ENCODE assay signal across 1 cellular context in the genomic region with DNA sequence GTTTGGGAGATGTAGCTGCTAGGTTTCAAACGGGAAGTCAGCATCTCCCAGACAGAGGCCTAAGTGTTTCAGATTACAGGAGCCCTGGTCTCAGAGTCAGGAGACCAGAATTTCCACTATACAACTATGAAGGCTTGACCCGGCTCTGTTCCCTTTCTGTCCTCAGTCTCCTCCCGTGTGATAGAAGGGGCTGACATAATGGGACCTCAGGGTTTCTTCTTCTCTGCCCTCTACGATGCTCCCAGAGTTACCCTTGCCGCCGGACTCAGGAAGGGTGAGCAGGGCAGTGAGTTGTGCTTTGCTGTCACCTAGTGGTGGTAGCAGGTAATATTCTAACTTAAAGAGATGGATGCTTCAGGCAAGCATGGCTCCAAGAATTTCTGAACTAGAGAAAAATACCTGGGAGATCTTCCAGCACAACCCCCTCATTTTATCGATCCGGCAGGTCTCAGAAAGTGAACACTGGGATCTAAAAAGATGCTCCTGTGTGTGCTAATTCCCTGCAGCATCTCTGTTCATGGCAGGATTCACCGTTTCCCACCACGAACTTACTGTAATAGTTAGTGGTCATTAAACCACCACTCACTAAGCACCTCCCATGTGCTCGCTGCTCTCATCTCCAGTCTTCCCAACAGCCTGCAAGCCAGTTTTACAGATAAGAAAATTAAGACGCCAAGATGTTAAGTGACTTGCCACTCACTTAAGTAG.
A peak's percentile ranks its signal among the peaks of the same experiment; 100 is the strongest.
TF ChIP-seq lines count a peak whose summit lies in the region.

No MANE protein-coding gene starts in this region.

TF ChIP-seq in K562, 482 proteins besides CTCF, POLR2A, EP300 and RAD21 (continued from another document):
- TF ChIP-seq, protein P1, sequence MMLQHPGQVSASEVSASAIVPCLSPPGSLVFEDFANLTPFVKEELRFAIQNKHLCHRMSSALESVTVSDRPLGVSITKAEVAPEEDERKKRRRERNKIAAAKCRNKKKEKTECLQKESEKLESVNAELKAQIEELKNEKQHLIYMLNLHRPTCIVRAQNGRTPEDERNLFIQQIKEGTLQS (IDR thresholded peaks at IDR 0.05) = no peak
- TF ChIP-seq, protein P1 (CRISPR knock-in tag; conservative IDR thresholded peaks at IDR 0.05) = no peak
- TF ChIP-seq E2F8 (IDR thresholded peaks at IDR 0.05; ENCODE audit: low read depth, partially characterized antibody) (no peak), MBD2 (IDR thresholded peaks at IDR 0.05; ENCODE audit: borderline replicate concordance, low read depth) (no peak), NFIC (IDR thresholded peaks at IDR 0.05) (no peak), DEAF1 (CRISPR knock-in tag; IDR thresholded peaks at IDR 0.05) (0 out of 2 replicates have a peak, but pooled peaks have one; percentile 38), POLR2AphosphoS2 (IDR thresholded peaks at IDR 0.05; ENCODE audit: low read length) (no peak), SNRNP70 (optimal IDR thresholded peaks at IDR 0.05; ENCODE audit: low read depth, low read length) (no peak), RUNX1 (IDR thresholded peaks at IDR 0.05; ENCODE audit: low read depth) (no peak), ID3 (CRISPR knock-in tag; IDR thresholded peaks at IDR 0.05) (no peak), ID3 (tag; IDR thresholded peaks at IDR 0.05) (no peak), ZNF282 (CRISPR knock-in tag; IDR thresholded peaks at IDR 0.05) (no peak), FOXK2 (conservative IDR thresholded peaks at IDR 0.05 in 1 of 2, IDR thresholded peaks at IDR 0.05 in 1 of 2; ENCODE audit: low read depth in 2 of 2) (no peak), U2AF1 (optimal IDR thresholded peaks at IDR 0.05; ENCODE audit: low read depth, low read length) (no peak), GABPB1 (CRISPR knock-in tag; IDR thresholded peaks at IDR 0.05) (no peak), BHLHE40 (IDR thresholded peaks at IDR 0.05; ENCODE audit: low read length) (no peak), ESRRA (IDR thresholded peaks at IDR 0.05; ENCODE audit: borderline replicate concordance, low read depth) (no peak), ZBTB2 (IDR thresholded peaks at IDR 0.05) (no peak), SUPT5H (IDR thresholded peaks at IDR 0.05) (no peak), NFXL1 (CRISPR knock-in tag; IDR thresholded peaks at IDR 0.05) (no peak), NR2F6 (CRISPR knock-in tag; IDR thresholded peaks at IDR 0.05) (no peak), NELFE (IDR thresholded peaks at IDR 0.05; ENCODE audit: insufficient read depth, insufficient read length) (no peak), COPS2 (conservative IDR thresholded peaks at IDR 0.05) (no peak), DACH1 (IDR thresholded peaks at IDR 0.05; ENCODE audit: partially characterized antibody) (no peak), ZNF431 (CRISPR knock-in tag; IDR thresholded peaks at IDR 0.05) (no peak), SMC3 (conservative IDR thresholded peaks at IDR 0.05; ENCODE audit: insufficient read depth, low read depth, low read length) (peak; percentile 59), ZNF124 (CRISPR knock-in tag; IDR thresholded peaks at IDR 0.05) (no peak), STAT5A (IDR thresholded peaks at IDR 0.05; ENCODE audit: borderline replicate concordance, low read length) (no peak), KLF16 (IDR thresholded peaks at IDR 0.05) (peak; percentile 43; the same call in 1 of the 2 replicates)
- TF ChIP-seq, protein P2, sequence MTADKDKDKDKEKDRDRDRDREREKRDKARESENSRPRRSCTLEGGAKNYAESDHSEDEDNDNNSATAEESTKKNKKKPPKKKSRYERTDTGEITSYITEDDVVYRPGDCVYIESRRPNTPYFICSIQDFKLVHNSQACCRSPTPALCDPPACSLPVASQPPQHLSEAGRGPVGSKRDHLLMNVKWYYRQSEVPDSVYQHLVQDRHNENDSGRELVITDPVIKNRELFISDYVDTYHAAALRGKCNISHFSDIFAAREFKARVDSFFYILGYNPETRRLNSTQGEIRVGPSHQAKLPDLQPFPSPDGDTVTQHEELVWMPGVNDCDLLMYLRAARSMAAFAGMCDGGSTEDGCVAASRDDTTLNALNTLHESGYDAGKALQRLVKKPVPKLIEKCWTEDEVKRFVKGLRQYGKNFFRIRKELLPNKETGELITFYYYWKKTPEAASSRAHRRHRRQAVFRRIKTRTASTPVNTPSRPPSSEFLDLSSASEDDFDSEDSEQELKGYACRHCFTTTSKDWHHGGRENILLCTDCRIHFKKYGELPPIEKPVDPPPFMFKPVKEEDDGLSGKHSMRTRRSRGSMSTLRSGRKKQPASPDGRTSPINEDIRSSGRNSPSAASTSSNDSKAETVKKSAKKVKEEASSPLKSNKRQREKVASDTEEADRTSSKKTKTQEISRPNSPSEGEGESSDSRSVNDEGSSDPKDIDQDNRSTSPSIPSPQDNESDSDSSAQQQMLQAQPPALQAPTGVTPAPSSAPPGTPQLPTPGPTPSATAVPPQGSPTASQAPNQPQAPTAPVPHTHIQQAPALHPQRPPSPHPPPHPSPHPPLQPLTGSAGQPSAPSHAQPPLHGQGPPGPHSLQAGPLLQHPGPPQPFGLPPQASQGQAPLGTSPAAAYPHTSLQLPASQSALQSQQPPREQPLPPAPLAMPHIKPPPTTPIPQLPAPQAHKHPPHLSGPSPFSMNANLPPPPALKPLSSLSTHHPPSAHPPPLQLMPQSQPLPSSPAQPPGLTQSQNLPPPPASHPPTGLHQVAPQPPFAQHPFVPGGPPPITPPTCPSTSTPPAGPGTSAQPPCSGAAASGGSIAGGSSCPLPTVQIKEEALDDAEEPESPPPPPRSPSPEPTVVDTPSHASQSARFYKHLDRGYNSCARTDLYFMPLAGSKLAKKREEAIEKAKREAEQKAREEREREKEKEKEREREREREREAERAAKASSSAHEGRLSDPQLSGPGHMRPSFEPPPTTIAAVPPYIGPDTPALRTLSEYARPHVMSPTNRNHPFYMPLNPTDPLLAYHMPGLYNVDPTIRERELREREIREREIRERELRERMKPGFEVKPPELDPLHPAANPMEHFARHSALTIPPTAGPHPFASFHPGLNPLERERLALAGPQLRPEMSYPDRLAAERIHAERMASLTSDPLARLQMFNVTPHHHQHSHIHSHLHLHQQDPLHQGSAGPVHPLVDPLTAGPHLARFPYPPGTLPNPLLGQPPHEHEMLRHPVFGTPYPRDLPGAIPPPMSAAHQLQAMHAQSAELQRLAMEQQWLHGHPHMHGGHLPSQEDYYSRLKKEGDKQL (CRISPR knock-in tag; IDR thresholded peaks at IDR 0.05; ENCODE audit: borderline replicate concordance) = no peak
- TF ChIP-seq, protein P3, sequence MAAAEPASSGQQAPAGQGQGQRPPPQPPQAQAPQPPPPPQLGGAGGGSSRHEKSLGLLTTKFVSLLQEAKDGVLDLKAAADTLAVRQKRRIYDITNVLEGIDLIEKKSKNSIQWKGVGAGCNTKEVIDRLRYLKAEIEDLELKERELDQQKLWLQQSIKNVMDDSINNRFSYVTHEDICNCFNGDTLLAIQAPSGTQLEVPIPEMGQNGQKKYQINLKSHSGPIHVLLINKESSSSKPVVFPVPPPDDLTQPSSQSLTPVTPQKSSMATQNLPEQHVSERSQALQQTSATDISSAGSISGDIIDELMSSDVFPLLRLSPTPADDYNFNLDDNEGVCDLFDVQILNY (CRISPR knock-in tag; IDR thresholded peaks at IDR 0.05) = no peak
TF ChIP-seq in K562: peak in this region for 4.
